Comparison of ENCODE assay signal across 1 cellular context in genomic region chr22:36856121-36856791, GRCh38.
TF ChIP-seq lines count a peak whose summit lies in the region.

No MANE protein-coding gene starts in this region.

TF ChIP-seq in HepG2, 621 proteins besides CTCF, POLR2A, EP300 and RAD21 (continued from another document and continues in another):
- peak; percentile 52 for TF ChIP-seq ZNF687 (CRISPR knock-in tag; IDR thresholded peaks at IDR 0.05)
- no peak for TF ChIP-seq ZNF770 (CRISPR knock-in tag; IDR thresholded peaks at IDR 0.05)
- no peak for TF ChIP-seq HOXD1 (CRISPR knock-in tag; IDR thresholded peaks at IDR 0.05)
- TF ChIP-seq ZNF232 (CRISPR knock-in tag; IDR thresholded peaks at IDR 0.05; ENCODE audit: borderline replicate concordance), result no peak
- TF ChIP-seq ZBTB21 (CRISPR knock-in tag; IDR thresholded peaks at IDR 0.05), result no peak
- 0 out of 2 replicates have a peak, but pooled peaks have one; percentile 16 for TF ChIP-seq FOXP4 (CRISPR knock-in tag; IDR thresholded peaks at IDR 0.05)
- TF ChIP-seq REPIN1 (CRISPR knock-in tag; IDR thresholded peaks at IDR 0.05; ENCODE audit: borderline replicate concordance, low read depth), result peak; percentile 84
- no peak for TF ChIP-seq ZNF709 (CRISPR knock-in tag; IDR thresholded peaks at IDR 0.05)
- no peak for TF ChIP-seq DNMT3B (CRISPR knock-in tag; conservative IDR thresholded peaks at IDR 0.05)
- no peak for TF ChIP-seq ZFP90 (CRISPR knock-in tag; IDR thresholded peaks at IDR 0.05; ENCODE audit: borderline replicate concordance)
- no peak for TF ChIP-seq NR2F2 (IDR thresholded peaks at IDR 0.05; ENCODE audit: borderline replicate concordance, low read depth)
- no peak for TF ChIP-seq GRHL1 (CRISPR knock-in tag; conservative IDR thresholded peaks at IDR 0.05)
- TF ChIP-seq BCL6 (CRISPR knock-in tag; IDR thresholded peaks at IDR 0.05), result no peak
- no peak for TF ChIP-seq MZF1 (CRISPR knock-in tag; IDR thresholded peaks at IDR 0.05; ENCODE audit: borderline replicate concordance)
- TF ChIP-seq ELF3 (CRISPR knock-in tag; IDR thresholded peaks at IDR 0.05), result 0 out of 2 replicates have a peak, but pooled peaks have one; percentile 19
- TF ChIP-seq NR2F6 (IDR thresholded peaks at IDR 0.05), result no peak
- TF ChIP-seq NR2F6 (CRISPR knock-in tag; IDR thresholded peaks at IDR 0.05), result 0 out of 2 replicates have a peak, but pooled peaks have one; percentile 10
- TF ChIP-seq KDM6A (CRISPR knock-in tag; IDR thresholded peaks at IDR 0.05; ENCODE audit: low read depth), result no peak
- no peak for TF ChIP-seq EHMT2 (IDR thresholded peaks at IDR 0.05; ENCODE audit: borderline replicate concordance, low read depth, low read length)
- TF ChIP-seq MBNL3 (CRISPR knock-in tag; conservative IDR thresholded peaks at IDR 0.05), result no peak
- no peak for TF ChIP-seq ZFP36L2 (CRISPR knock-in tag; IDR thresholded peaks at IDR 0.05)
- TF ChIP-seq MTF1 (CRISPR knock-in tag; IDR thresholded peaks at IDR 0.05), result no peak
- no peak for TF ChIP-seq PRMT3 (CRISPR knock-in tag; IDR thresholded peaks at IDR 0.05; ENCODE audit: borderline replicate concordance, low read depth)
- TF ChIP-seq HNF4A (CRISPR knock-in tag; IDR thresholded peaks at IDR 0.05), result no peak
- no peak; the same call in 1 of the 2 replicates for TF ChIP-seq ETV6 (CRISPR knock-in tag; conservative IDR thresholded peaks at IDR 0.05)
- TF ChIP-seq KDM4B (CRISPR knock-in tag; IDR thresholded peaks at IDR 0.05), result no peak
- no peak for TF ChIP-seq ZNF660 (CRISPR knock-in tag; IDR thresholded peaks at IDR 0.05; ENCODE audit: borderline replicate concordance, low read depth)
- no peak for TF ChIP-seq ZNF138 (CRISPR knock-in tag; IDR thresholded peaks at IDR 0.05; ENCODE audit: low read depth)
- TF ChIP-seq ZXDC (CRISPR knock-in tag; IDR thresholded peaks at IDR 0.05), result no peak
- no peak for TF ChIP-seq MLX (CRISPR knock-in tag; IDR thresholded peaks at IDR 0.05)
- TF ChIP-seq ZNF629 (CRISPR knock-in tag; conservative IDR thresholded peaks at IDR 0.05), result no peak
- no peak for TF ChIP-seq SNRNP70 (IDR thresholded peaks at IDR 0.05; ENCODE audit: low read depth, low read length)
- TF ChIP-seq ZNF878 (CRISPR knock-in tag; IDR thresholded peaks at IDR 0.05), result no peak
- TF ChIP-seq ZNF761 (CRISPR knock-in tag; conservative IDR thresholded peaks at IDR 0.05), result no peak
- peak; percentile 64; the same call in 1 of the 2 replicates for TF ChIP-seq CSRNP1 (CRISPR knock-in tag; IDR thresholded peaks at IDR 0.05)
- peak; percentile 38; the same call in 1 of the 2 replicates for TF ChIP-seq SMC3 (IDR thresholded peaks at IDR 0.05; ENCODE audit: low read length)
- TF ChIP-seq FOXK2 (IDR thresholded peaks at IDR 0.05), result no peak
- no peak for TF ChIP-seq NFATC3 (CRISPR knock-in tag; IDR thresholded peaks at IDR 0.05)
- TF ChIP-seq ZFP82 (CRISPR knock-in tag; IDR thresholded peaks at IDR 0.05; ENCODE audit: borderline replicate concordance), result no peak
- TF ChIP-seq ZNF710 (CRISPR knock-in tag; IDR thresholded peaks at IDR 0.05; ENCODE audit: borderline replicate concordance), result no peak
- no peak for TF ChIP-seq EEA1 (CRISPR knock-in tag; IDR thresholded peaks at IDR 0.05; ENCODE audit: borderline replicate concordance)
- TF ChIP-seq HBP1 (CRISPR knock-in tag; IDR thresholded peaks at IDR 0.05; ENCODE audit: low read depth), result no peak
- TF ChIP-seq ZNF766 (CRISPR knock-in tag; IDR thresholded peaks at IDR 0.05; ENCODE audit: borderline replicate concordance), result no peak
- TF ChIP-seq MAF1 (CRISPR knock-in tag; IDR thresholded peaks at IDR 0.05; ENCODE audit: borderline replicate concordance), result no peak
- no peak for TF ChIP-seq ZNF775 (CRISPR knock-in tag; IDR thresholded peaks at IDR 0.05; ENCODE audit: borderline replicate concordance)
- no peak for TF ChIP-seq CBX5 (CRISPR knock-in tag; IDR thresholded peaks at IDR 0.05; ENCODE audit: borderline replicate concordance)
